Comparison of ENCODE assay signal across 8 cellular contexts in the genomic region with DNA sequence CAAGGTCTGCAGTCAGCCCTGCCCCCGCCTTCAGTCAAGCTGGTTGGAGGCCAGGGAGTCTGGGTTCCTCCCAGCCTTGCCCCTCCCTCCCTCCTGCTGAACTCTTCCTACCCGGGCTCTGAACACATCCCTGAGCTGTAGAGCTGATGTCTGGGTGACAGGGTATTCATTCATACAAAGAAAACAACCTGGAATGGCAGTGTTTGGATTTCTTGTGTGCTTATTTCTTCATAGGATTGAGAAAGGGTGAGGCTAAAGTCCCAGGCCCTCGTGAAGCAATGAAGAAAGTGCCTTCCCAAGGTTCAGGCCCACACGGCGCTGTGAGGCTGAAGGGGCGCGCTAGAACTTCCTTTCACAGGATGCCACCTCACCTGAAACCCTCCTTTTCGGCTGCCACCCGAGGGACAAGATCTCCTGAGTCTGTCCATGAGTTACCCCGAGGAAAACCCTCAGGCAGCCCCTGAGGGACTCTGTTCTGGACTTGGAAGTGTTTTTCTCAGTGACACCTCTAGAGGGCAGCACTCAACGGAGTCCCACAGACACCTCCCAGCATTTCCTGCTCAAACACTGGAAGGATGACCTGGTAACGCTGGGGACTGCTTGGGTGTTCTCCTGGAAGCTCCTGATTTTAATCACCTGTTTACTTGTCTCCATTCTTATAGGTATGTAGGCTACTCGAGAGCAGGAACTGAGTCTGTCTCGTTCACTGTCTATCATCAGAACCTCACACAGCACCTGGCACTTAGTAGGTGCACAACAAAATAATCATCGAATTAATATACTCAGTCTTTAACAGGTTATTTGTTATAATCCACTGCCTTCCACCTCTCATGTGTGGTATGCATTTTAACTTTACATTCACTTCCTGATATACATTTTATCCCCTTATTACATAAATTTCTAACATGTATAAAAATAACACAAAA. TPM values are rescaled to one million over a fixed set of nuclear protein-coding genes. Genes with fewer than 3 reads are reported as not detected.
DNase-seq lines count a peak whose midpoint lies in the region; ATAC-seq and TF ChIP-seq lines count a peak whose summit lies in the region.

No MANE protein-coding gene starts in this region.

- no peaks in the 10 kb centered on the region for H4K20me1 ChIP-seq in MM.1S (ENCODE audit: insufficient read depth, low read length)

- no peaks in the 10 kb centered on the region for H3K27me3 Mint-ChIP-seq in MCF 10A (ENCODE audit: insufficient read depth, unreplicated experiment)

- CTCF ChIA-PET in MCF 10A (lab: Yijun Ruan, JAX): interaction anchor here (0.6 to 1.6 kb wide), 12 partner anchors 9 to 344 kb away, joined by 3 to 7 read pairs (median 3); no protein-coding TSS in a partner anchor

- no peaks in the 10 kb centered on the region for H3K36me3 Mint-ChIP-seq in MCF 10A (ENCODE audit: insufficient read depth, unreplicated experiment)

- H3K9ac ChIP-seq in MM.1S (ENCODE audit: low read length): no peak overlapping the region

- no peak overlapping the region for H3K27ac ChIP-seq in MM.1S (ENCODE audit: low read length)

- DNase-seq in GM10266 (ENCODE audit: extremely low spot score) (peak; percentile 65), MM.1S (peak; percentile 31), T-helper 9 cell (peak; percentile 11), MCF 10A (ENCODE audit: unreplicated experiment) (peak; percentile 64), kidney epithelial cell (ENCODE audit: low read depth) (no peak)
- peak; percentile 9 for DNase-seq in stimulated activated CD8-positive, alpha-beta memory T cell treated with anti-CD3 and anti-CD28 coated beads, Interleukin-12 subunit alpha, Interleukin-12 subunit beta, amount 100 ng/mL, for 1 hour (ENCODE audit: low read depth)

- no peaks in the 10 kb centered on the region for H3K27me3 ChIP-seq in MM.1S (replicated peaks; ENCODE audit: insufficient read depth, low read length)
- H3K27me3 ChIP-seq in kidney epithelial cell (ENCODE audit: control insufficient read depth, insufficient read depth, low read length): no peaks in the 10 kb centered on the region

- BruUV-seq in MCF 10A (replicated peaks; lab: Mats Ljungman, UMichigan): no TSS peak

- ATAC-seq in GM21825 (IDR thresholded peaks at IDR 0.05; ENCODE audit: unreplicated experiment) (peak; percentile 89), HG03457 (IDR thresholded peaks at IDR 0.05; ENCODE audit: unreplicated experiment) (no peak)

- H3K4me1 ChIP-seq in MM.1S (ENCODE audit: low read length): no peaks in the 10 kb centered on the region

- no peaks in the 10 kb centered on the region for H3K9me2 ChIP-seq in MM.1S (replicated peaks; ENCODE audit: insufficient read depth, low read length)

- no peak overlapping the region for H2AFZ ChIP-seq in MM.1S (ENCODE audit: low read length)

- no peaks in the 10 kb centered on the region for H3F3A ChIP-seq in MM.1S (ENCODE audit: insufficient read depth, low read length)

- no peak overlapping the region for H3K27ac Mint-ChIP-seq in MCF 10A (ENCODE audit: low read depth, unreplicated experiment)

- H3K9me3 ChIP-seq in MM.1S (replicated peaks; ENCODE audit: insufficient read depth, low read length): no peaks in the 10 kb centered on the region

- no peaks in the 10 kb centered on the region for H3K79me2 ChIP-seq in MM.1S (ENCODE audit: low read length)

- peaks cover under 1% of the 10 kb centered on the region for H3K4me1 Mint-ChIP-seq in MCF 10A (ENCODE audit: insufficient read depth, unreplicated experiment)

- intact Hi-C loops in MCF 10A (cut with micrococcal nuclease): loop anchor here (1.0 kb wide), 1 partner anchor 180 kb away; a partner anchor contains a TSS

- H3K4me3 Mint-ChIP-seq in MCF 10A (ENCODE audit: unreplicated experiment): no peak overlapping the region

- no peak overlapping the region for H3K4me2 ChIP-seq in MM.1S (ENCODE audit: low read depth, low read length)

- H3K9me3 Mint-ChIP-seq in MCF 10A (ENCODE audit: unreplicated experiment): no peaks in the 10 kb centered on the region

- H3K36me3 ChIP-seq in MM.1S (replicated peaks; ENCODE audit: insufficient read depth, low read length): no peaks in the 10 kb centered on the region
- no peaks in the 10 kb centered on the region for H3K36me3 ChIP-seq in kidney epithelial cell (ENCODE audit: control insufficient read depth, insufficient read depth, low read length)

- TF ChIP-seq CTCF in GM10266 (IDR thresholded peaks at IDR 0.05; ENCODE audit: control insufficient read depth, insufficient read depth, low read depth, missing control alignments): peak; percentile 70
- TF ChIP-seq CTCF in MM.1S (IDR thresholded peaks at IDR 0.05; ENCODE audit: low read length): peak; percentile 75
- peak; percentile 75 for TF ChIP-seq CTCF in MCF 10A (IDR thresholded peaks at IDR 0.05; ENCODE audit: unreplicated experiment)
- peak; percentile 67 for TF ChIP-seq CTCF in kidney epithelial cell (IDR thresholded peaks at IDR 0.05; ENCODE audit: insufficient read depth, low read length, poor library complexity, severe bottlenecking)

- H3K4me3 ChIP-seq in MM.1S (ENCODE audit: low read length): no peak overlapping the region
- no peak overlapping the region for H3K4me3 ChIP-seq in kidney epithelial cell (ENCODE audit: low read depth, low read length)

- POLR2A ChIA-PET in MCF 10A (lab: Yijun Ruan, JAX): interaction anchor here (1.6 kb wide), 1 partner anchor 179 kb away, joined by 6 read pairs; a partner anchor contains a TSS

RNA-seq across cellular contexts. Expression of a gene that starts 11.8 kb away (rescaled TPM):
- total RNA-seq in MCF 10A (2022) (not detected in 2 replicates), kidney epithelial cell (not detected in 2 replicates)

RNA-seq across cellular contexts. Expression of a gene that starts 25.2 kb away (rescaled TPM):
- total RNA-seq in MCF 10A (2022): not detected in 2 replicates
- total RNA-seq in kidney epithelial cell: not detected in 2 replicates

RNA-seq across cellular contexts. Expression of a gene that starts 52.2 kb away (rescaled TPM):
- not detected in 2 replicates for total RNA-seq in MCF 10A (2022)
- not detected in 2 replicates for total RNA-seq in kidney epithelial cell
